ENCODE assay signal across 8 cellular contexts in genomic region chr9:135908334-135909204, GRCh38. TPM values are rescaled to one million over a fixed set of nuclear protein-coding genes. Genes with fewer than 3 reads are reported as not detected.
A peak's percentile ranks its signal among the peaks of the same experiment; 100 is the strongest.
DNase-seq lines count a peak whose midpoint lies in the region; ATAC-seq and TF ChIP-seq lines count a peak whose summit lies in the region.

No MANE protein-coding gene starts in this region.

- no peak for ATAC-seq in HG02938 (IDR thresholded peaks at IDR 0.05; ENCODE audit: unreplicated experiment)

- peaks cover 1% of the 10 kb centered on the region for H3K9me3 Mint-ChIP-seq in activated CD4-positive, alpha-beta memory T cell treated with anti-CD3 and anti-CD28 coated beads for 36 hours

- H3K27ac ChIP-seq in AG04450 (ENCODE audit: low read depth, low read length), result no peak overlapping the region
- peak overlapping the region; percentile 81 to 85 for H3K27ac ChIP-seq in right atrium auricular region
- H3K27ac ChIP-seq in spleen, result peak overlapping the region; percentile 75 to 94 (median 89)

- POLR2A ChIA-PET in AG04450 (lab: Yijun Ruan, JAX), result no interaction called here
- POLR2A ChIA-PET in activated CD4-positive, alpha-beta memory T cell treated with anti-CD3 and anti-CD28 coated beads for 36 hours (lab: Charles Lee), result interaction anchor here (1.2 to 1.4 kb wide), 2 partner anchors 17 to 52 kb away, joined by 4 to 7 read pairs; partner anchors contain the start of gene UBAC1

- DNase-seq in AG04450 (ENCODE audit: low read depth, low spot score), result no peak
- DNase-seq in H7, result peak; percentile 18
- peak; percentile 39 for DNase-seq in activated CD4-positive, alpha-beta memory T cell treated with anti-CD3 and anti-CD28 coated beads for 36 hours
- DNase-seq in right atrium auricular region (ENCODE audit: low spot score), result no peak
- peak; percentile 70 for DNase-seq in spleen
- DNase-seq in NCI-H446 treated with DMSO at 0.1 percent for 48 hours (lab: John Stamatoyannopoulos, UW), result no peak
- no peak for DNase-seq in SHP77 (lab: John Stamatoyannopoulos, UW)

- H3K4me1 ChIP-seq in right atrium auricular region (peaks cover 0 to 30% of the 10 kb centered on the region in 2 donors), spleen (peaks cover 29 to 63% (median 48%) of the 10 kb centered on the region in 6 donors)

- intact Hi-C loops in activated CD4-positive, alpha-beta memory T cell treated with anti-CD3 and anti-CD28 coated beads for 36 hours (cut with micrococcal nuclease), result loop anchor here (5.0 kb wide), 2 partner anchors 629 to 1841 kb away; partner anchors contain the start of gene BRD3
- intact Hi-C loops in spleen (cut with DNase I; ENCODE audit: low total_unique reads), result loop anchor here (5.0 kb wide), 1 partner anchor 54 kb away; the partner anchor contains the start of gene UBAC1

- peaks cover 54% of the 10 kb centered on the region for H3K4me1 Mint-ChIP-seq in activated CD4-positive, alpha-beta memory T cell treated with anti-CD3 and anti-CD28 coated beads for 36 hours (ENCODE audit: low read depth)

- H3K4me3 Mint-ChIP-seq in activated CD4-positive, alpha-beta memory T cell treated with anti-CD3 and anti-CD28 coated beads for 36 hours, result peak overlapping the region; percentile 73

- H3K27me3 ChIP-seq in AG04450 (ENCODE audit: control insufficient read depth, insufficient read depth, low read length) (no peaks in the 10 kb centered on the region), H7 (ENCODE audit: control insufficient read depth, insufficient read depth, low read length) (no peaks in the 10 kb centered on the region; the same call in 1 of the 2 replicates), right atrium auricular region (no peaks in the 10 kb centered on the region), spleen (replicated peaks in 1 of 7) (no peaks in the 10 kb centered on the region)

- peaks cover 31% of the 10 kb centered on the region for H3K9me3 ChIP-seq in AG04450 (ENCODE audit: control insufficient read depth, insufficient read depth, low read length)
- peaks cover 0 to 7% of the 10 kb centered on the region in 2 donors for H3K9me3 ChIP-seq in right atrium auricular region
- peaks cover 0 to 14% (median 6%) of the 10 kb centered on the region in 8 donors for H3K9me3 ChIP-seq in spleen

- CTCF ChIA-PET in AG04450 (lab: Charles Lee), result no interaction called here
- CTCF ChIA-PET in activated CD4-positive, alpha-beta memory T cell treated with anti-CD3 and anti-CD28 coated beads for 36 hours (lab: Charles Lee), result no interaction called here

- no peak for TF ChIP-seq CTCF in AG04450 (IDR thresholded peaks at IDR 0.05; ENCODE audit: low read depth, low read length)
- TF ChIP-seq CTCF in right atrium auricular region (IDR thresholded peaks at IDR 0.05), result no peak
- TF ChIP-seq CTCF in spleen (IDR thresholded peaks at IDR 0.05 in 8 of 11, conservative IDR thresholded peaks at IDR 0.05 in 3 of 11), result no peak

- peak overlapping the region; percentile 69 for H3K27ac Mint-ChIP-seq in activated CD4-positive, alpha-beta memory T cell treated with anti-CD3 and anti-CD28 coated beads for 36 hours

- H3K36me3 ChIP-seq in H7 (replicated peaks; ENCODE audit: control insufficient read depth, insufficient read depth, low read length) (peaks cover 9% of the 10 kb centered on the region), right atrium auricular region (peaks cover 8% of the 10 kb centered on the region), spleen (peaks cover 0 to 32% (median 8%) of the 10 kb centered on the region in 6 donors)

- 45 to 56% (median 52%) methylated on average over 30 to 33 of the region's 33 CpGs for WGBS in spleen, 5 donors

- no peak for TF ChIP-seq POLR2A in spleen (IDR thresholded peaks at IDR 0.05)

- peaks cover 49% of the 10 kb centered on the region for H3K36me3 Mint-ChIP-seq in activated CD4-positive, alpha-beta memory T cell treated with anti-CD3 and anti-CD28 coated beads for 36 hours

- no peaks in the 10 kb centered on the region for H3K27me3 Mint-ChIP-seq in activated CD4-positive, alpha-beta memory T cell treated with anti-CD3 and anti-CD28 coated beads for 36 hours

- H3K4me3 ChIP-seq in AG04450 (ENCODE audit: low read depth, low read length), result peak overlapping the region; percentile 72
- H3K4me3 ChIP-seq in H7 (ENCODE audit: insufficient read depth, low read depth, low read length), result peak overlapping the region; percentile 69
- H3K4me3 ChIP-seq in right atrium auricular region, result peak overlapping the region; percentile 87 to 93
- peak overlapping the region; percentile 71 to 98 (median 85) for H3K4me3 ChIP-seq in spleen

RNA-seq across cellular contexts. Expression of gene CAMSAP1, which starts 1.2 kb away (rescaled TPM):
- 7.8 and 9.5 TPM in 2 replicates for polyA plus RNA-seq in AG04450 (2011; rRNA removed)
- 93.8 and 98.0 TPM in 2 replicates for polyA minus RNA-seq in AG04450 (2011; rRNA and poly(A)+ RNA removed)
- total RNA-seq in H7 (2014; rRNA removed; shearing (Covaris generic)), result 26.3 and 34.6 TPM in 2 replicates
- total RNA-seq in activated CD4-positive, alpha-beta memory T cell treated with anti-CD3 and anti-CD28 coated beads for 36 hours, result 10 to 100 TPM; 43.2 to 46.0 TPM
- total RNA-seq in right atrium auricular region, result 10 to 100 TPM; 19.4 to 21.4 TPM
- 10 to 100 TPM; 18.6 to 34.3 (median 20.0) TPM for total RNA-seq in spleen
- 1 to 10 TPM; 2.4 to 4.1 (median 2.8) TPM for polyA plus RNA-seq in spleen

RNA-seq across cellular contexts. Expression of gene UBAC1, which starts 52.6 kb away (rescaled TPM):
- polyA plus RNA-seq in AG04450 (2011; rRNA removed) (33.6 and 35.8 TPM in 2 replicates), spleen (10 to 100 TPM; 28.0 to 45.3 (median 35.0) TPM)
- 16.6 and 20.7 TPM in 2 replicates for polyA minus RNA-seq in AG04450 (2011; rRNA and poly(A)+ RNA removed)
- 74.6 and 77.0 TPM in 2 replicates for total RNA-seq in H7 (2014; rRNA removed; shearing (Covaris generic))
- 10 to 100 TPM; 41.3 to 42.0 TPM for total RNA-seq in activated CD4-positive, alpha-beta memory T cell treated with anti-CD3 and anti-CD28 coated beads for 36 hours
- total RNA-seq in right atrium auricular region (10 to 100 TPM; 58.6 to 76.9 TPM), spleen (10 to 100 TPM; 32.3 to 45.8 (median 34.0) TPM)

Comparison
In these comparisons a context has a peak if more than half of its experiments do, and no peak if none do; other contexts are left out.
1. DNase-seq: peak in H7 (single experiment), activated CD4-positive, alpha-beta memory T cell treated with anti-CD3 and anti-CD28 coated beads for 36 hours (single experiment) and spleen (single experiment); none in AG04450 (single experiment), right atrium auricular region (single experiment), NCI-H446 treated with DMSO at 0.1 percent for 48 hours (single experiment) and SHP77 (0 of 2).
2. Peak in every context shown above with its lines, with median percentiles within 50 percentile points of each other: H3K4me3 ChIP-seq.